10 cellular contexts compared by ENCODE assay signal in genomic region chr3:71045917-71046282, GRCh38.
DNase-seq lines count a peak whose midpoint lies in the region; ATAC-seq lines count a peak whose summit lies in the region.
"Had no signal": no experiment of that assay in that cellular context is flagged by ENCODE, and none has a peak within 500 bp of the region (broad histone marks: within the 10 kb centered on the region; RNA-seq: fewer than 3 reads in every experiment).

No MANE protein-coding gene starts in this region.

- H3K4me3 Mint-ChIP-seq in activated CD4-positive, alpha-beta T cell treated with anti-CD3 and anti-CD28 coated beads, Interleukin-2, amount 10 ng/mL, durations not matched to agents 7 days and 5 days = no peak overlapping the region
- peak overlapping the region; percentile 70 for H3K4me3 Mint-ChIP-seq in activated naive CD8-positive, alpha-beta T cell

- DNase-seq in activated CD4-positive, alpha-beta T cell treated with anti-CD3 and anti-CD28 coated beads, Interleukin-2, amount 10 ng/mL, durations not matched to agents 7 days and 5 days = peak; percentile 33
- no peak for DNase-seq in activated CD4-positive, alpha-beta T cell treated with anti-CD3 and anti-CD28 coated beads for 1 hour
- DNase-seq in stimulated activated CD4-positive, alpha-beta T cell treated with anti-CD3 and anti-CD28 coated beads, Interleukin-4, amount 100 ng/mL, for 24 hours = peak; percentile 46
- DNase-seq in effector CD8-positive, alpha-beta T cell (lab: John Stamatoyannopoulos, UW) = no peak
- DNase-seq in activated effector memory CD4-positive, alpha-beta T cell treated with Interleukin-2 at 50 U/mL for 16 hours = no peak
- no peak for DNase-seq in NCI-H510A (lab: John Stamatoyannopoulos, UW)
- DNase-seq: NCI-H774, testis had no signal

- peak overlapping the region; percentile 82 for H3K27ac Mint-ChIP-seq in activated CD4-positive, alpha-beta T cell treated with anti-CD3 and anti-CD28 coated beads, Interleukin-2, amount 10 ng/mL, durations not matched to agents 7 days and 5 days
- no peak overlapping the region for H3K27ac Mint-ChIP-seq in activated naive CD8-positive, alpha-beta T cell

- ATAC-seq in HG02885 (IDR thresholded peaks at IDR 0.05; ENCODE audit: poor library complexity, unreplicated experiment) = peak; percentile 59

- CTCF ChIA-PET in activated CD4-positive, alpha-beta T cell treated with anti-CD3 and anti-CD28 coated beads, Interleukin-2, amount 10 ng/mL, durations not matched to agents 7 days and 5 days (lab: Charles Lee) = no interaction called here

- peaks cover 85% of the 10 kb centered on the region for H3K36me3 Mint-ChIP-seq in activated CD4-positive, alpha-beta T cell treated with anti-CD3 and anti-CD28 coated beads, Interleukin-2, amount 10 ng/mL, durations not matched to agents 7 days and 5 days (ENCODE audit: low read depth)
- H3K36me3 Mint-ChIP-seq in activated naive CD8-positive, alpha-beta T cell = peaks cover 50% of the 10 kb centered on the region

- H3K4me1 Mint-ChIP-seq in activated CD4-positive, alpha-beta T cell treated with anti-CD3 and anti-CD28 coated beads, Interleukin-2, amount 10 ng/mL, durations not matched to agents 7 days and 5 days = peaks cover 83% of the 10 kb centered on the region
- H3K4me1 Mint-ChIP-seq in activated naive CD8-positive, alpha-beta T cell (ENCODE audit: low read depth) = peaks cover 96% of the 10 kb centered on the region

- POLR2A ChIA-PET in activated CD4-positive, alpha-beta T cell treated with anti-CD3 and anti-CD28 coated beads, Interleukin-2, amount 10 ng/mL, durations not matched to agents 7 days and 5 days (lab: Charles Lee) = no interaction called here

- H3K9me3 Mint-ChIP-seq in activated CD4-positive, alpha-beta T cell treated with anti-CD3 and anti-CD28 coated beads, Interleukin-2, amount 10 ng/mL, durations not matched to agents 7 days and 5 days = no peaks in the 10 kb centered on the region
- H3K9me3 Mint-ChIP-seq in activated naive CD8-positive, alpha-beta T cell (ENCODE audit: low read depth) = no peaks in the 10 kb centered on the region

- H3K27me3 Mint-ChIP-seq in activated CD4-positive, alpha-beta T cell treated with anti-CD3 and anti-CD28 coated beads, Interleukin-2, amount 10 ng/mL, durations not matched to agents 7 days and 5 days = no peaks in the 10 kb centered on the region
- no peaks in the 10 kb centered on the region for H3K27me3 Mint-ChIP-seq in activated naive CD8-positive, alpha-beta T cell

Comparison
In these comparisons a context has a peak if more than half of its experiments do, and no peak if none do; other contexts are left out.
1. DNase-seq: peak in activated CD4-positive, alpha-beta T cell treated with anti-CD3 and anti-CD28 coated beads, Interleukin-2, amount 10 ng/mL, durations not matched to agents 7 days and 5 days (single experiment) and stimulated activated CD4-positive, alpha-beta T cell treated with anti-CD3 and anti-CD28 coated beads, Interleukin-4, amount 100 ng/mL, for 24 hours (single experiment); none in activated CD4-positive, alpha-beta T cell treated with anti-CD3 and anti-CD28 coated beads for 1 hour (single experiment), effector CD8-positive, alpha-beta T cell (single experiment), activated effector memory CD4-positive, alpha-beta T cell treated with Interleukin-2 at 50 U/mL for 16 hours (single experiment) and NCI-H510A (single experiment).